1 cellular context compared by ENCODE assay signal in the genomic region with DNA sequence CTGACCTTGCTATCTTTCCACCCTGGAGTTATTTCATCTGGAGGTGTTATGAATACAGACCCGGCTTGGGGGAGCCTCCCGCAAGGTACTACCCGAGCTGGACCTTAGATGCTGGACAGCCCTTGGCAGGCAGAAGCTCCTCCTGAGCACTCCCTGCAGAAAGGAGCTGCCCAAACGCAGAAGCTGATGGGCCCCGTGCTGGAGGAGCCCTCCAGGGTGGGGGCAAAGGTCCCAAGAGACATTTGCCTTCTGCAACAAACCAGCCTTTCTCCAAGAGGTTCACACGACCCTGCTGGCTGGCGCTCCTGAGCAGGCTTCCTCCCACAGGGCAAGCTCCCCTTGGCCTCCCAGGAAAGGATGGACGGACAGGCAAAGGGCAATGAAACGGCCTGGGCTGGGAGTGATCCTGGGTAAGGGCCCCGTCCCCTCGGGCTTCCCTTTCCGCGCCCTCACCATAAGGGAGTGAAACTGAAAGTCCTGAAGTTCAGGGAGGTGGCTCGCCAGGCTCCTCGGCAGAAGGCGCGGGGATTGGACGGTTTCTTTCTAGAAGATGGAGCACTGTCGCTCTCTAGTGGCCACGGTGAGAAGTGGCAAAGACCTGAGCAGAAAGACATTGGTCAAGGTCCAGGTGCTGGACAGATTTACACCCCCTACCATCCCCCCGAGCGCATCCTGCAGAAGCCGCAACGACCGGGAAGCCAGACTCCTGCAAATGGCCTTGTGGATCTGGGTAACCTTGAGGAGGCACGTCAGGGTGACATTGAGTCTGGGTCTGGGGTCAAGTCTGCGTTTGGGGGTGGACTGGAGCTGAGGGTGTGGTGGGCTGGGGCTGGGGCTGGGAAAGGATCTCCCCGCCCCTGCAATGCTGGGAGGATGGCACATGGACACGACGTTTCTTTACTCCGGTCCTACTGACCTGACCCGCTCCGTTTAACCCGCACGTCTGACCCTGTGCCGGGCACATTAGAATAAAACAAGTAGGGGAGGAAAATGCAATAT.
TF ChIP-seq lines count a peak whose summit lies in the region.

No MANE protein-coding gene starts in this region.

TF ChIP-seq in IMR-90, 13 proteins besides CTCF, POLR2A, EP300 and RAD21:
- TF ChIP-seq SMC3 (IDR thresholded peaks at IDR 0.05; ENCODE audit: low read depth, low read length) (peak; percentile 98), CHD1 (IDR thresholded peaks at IDR 0.05; ENCODE audit: low read depth, low read length) (no peak)
